Comparison of ENCODE assay signal across 15 cellular contexts in the genomic region with DNA sequence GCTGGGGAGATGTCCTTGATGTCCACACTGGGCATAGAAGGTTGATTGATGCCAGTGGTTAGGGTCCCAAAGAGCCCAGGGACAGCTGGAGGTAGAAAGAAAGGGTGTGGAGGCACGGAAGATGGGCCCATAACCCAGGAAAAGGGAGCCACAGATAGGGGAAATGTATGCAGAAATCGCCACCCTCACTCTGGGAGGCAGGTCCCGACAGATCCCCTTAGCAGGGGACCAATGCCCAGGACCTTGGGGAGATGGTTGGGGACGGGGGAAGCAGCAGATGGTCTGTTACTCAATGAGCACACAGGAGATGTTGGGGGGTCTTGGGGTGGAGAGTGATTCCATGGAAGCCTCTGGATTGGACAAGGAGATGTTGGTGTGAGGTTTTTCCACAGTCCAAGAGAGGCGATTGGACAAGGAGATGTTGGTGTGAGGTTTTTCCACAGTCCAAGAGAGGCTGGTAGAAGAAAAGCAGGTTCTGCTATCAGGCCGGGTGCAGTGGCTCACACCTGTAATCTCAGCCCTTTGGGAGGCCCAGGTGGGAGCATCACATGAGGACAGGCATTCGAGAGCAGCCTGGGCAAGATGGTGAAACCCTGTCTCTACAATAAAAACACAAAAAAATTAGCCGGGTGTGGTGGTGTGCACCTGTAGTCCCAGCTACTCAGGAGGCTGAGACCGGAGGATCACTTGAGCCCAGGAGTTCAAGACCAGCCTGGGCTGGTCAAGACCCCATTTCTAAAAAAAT. TPM values are rescaled to one million over a fixed set of nuclear protein-coding genes. Genes with fewer than 3 reads are reported as not detected.
DNase-seq lines count a peak whose midpoint lies in the region; ATAC-seq and TF ChIP-seq lines count a peak whose summit lies in the region.
"Had no signal": no experiment of that assay in that cellular context is flagged by ENCODE, and none has a peak within 500 bp of the region (broad histone marks: within the 10 kb centered on the region; RNA-seq: fewer than 3 reads in every experiment).

No MANE protein-coding gene starts in this region.

- H3K27me3 Mint-ChIP-seq in CD4-positive, CD25-positive, alpha-beta regulatory T cell, result no peaks in the 10 kb centered on the region
- no peaks in the 10 kb centered on the region for H3K27me3 Mint-ChIP-seq in activated CD8-positive, alpha-beta T cell treated with anti-CD3 and anti-CD28 coated beads, Interleukin-2, amount 10 ng/mL, durations not matched to agents 7 days and 5 days (ENCODE audit: low read depth)
- H3K27me3 Mint-ChIP-seq: effector memory CD8-positive, alpha-beta T cell had no signal

- no peak overlapping the region for H3K27ac ChIP-seq in CD4-positive, CD25-positive, alpha-beta regulatory T cell (ENCODE audit: insufficient read depth, low read length, poor library complexity, severe bottlenecking)
- H3K27ac ChIP-seq in mesenchymal stem cell (ENCODE audit: low read length, poor library complexity, severe bottlenecking) (no peak overlapping the region), body of pancreas (no peak overlapping the region)

- H2BK15ac ChIP-seq in mesenchymal stem cell (ENCODE audit: low read depth, poor library complexity, severe bottlenecking), result peak overlapping the region; percentile 83

- H3K4ac ChIP-seq in mesenchymal stem cell (ENCODE audit: low read depth in 1 of 2, low read length in 2 of 2), result peak overlapping the region in 1 of 2 experiments; percentile 73

- H3K18ac ChIP-seq in mesenchymal stem cell (ENCODE audit: low read depth in 1 of 2, low read length in 2 of 2), result peak overlapping the region; percentile 46 to 54

- no peak for DNase-seq in CD4-positive, CD25-positive, alpha-beta regulatory T cell
- DNase-seq in activated CD8-positive, alpha-beta T cell treated with anti-CD3 and anti-CD28 coated beads, Interleukin-2, amount 10 ng/mL, durations not matched to agents 7 days and 5 days, result no peak
- DNase-seq in mesenchymal stem cell (no peak), body of pancreas (no peak), SK-N-DZ (ENCODE audit: low spot score) (no peak)
- DNase-seq: activated CD4-positive, alpha-beta T cell treated with anti-CD3 and anti-CD28 coated beads for 48 hours; amniotic stem cell; effector memory CD8-positive, alpha-beta T cell; GM23248; hypothalamus; midbrain; NCI-H1436; transverse colon had no signal

- H3K23ac ChIP-seq in mesenchymal stem cell (ENCODE audit: low read length in 2 of 2), result no peak overlapping the region

- H2BK12ac ChIP-seq in mesenchymal stem cell (ENCODE audit: low read length in 2 of 2), result peak overlapping the region in 1 of 2 experiments; percentile 94

- H3K27me3 ChIP-seq in CD4-positive, CD25-positive, alpha-beta regulatory T cell (ENCODE audit: control insufficient read depth, insufficient read depth, low read length), result no peaks in the 10 kb centered on the region
- H3K27me3 ChIP-seq in mesenchymal stem cell (ENCODE audit: control insufficient read depth in 1 of 2, insufficient read depth in 1 of 2, low read length in 2 of 2) (no peaks in the 10 kb centered on the region), body of pancreas (no peaks in the 10 kb centered on the region)
- H3K27me3 ChIP-seq: SJSA1, transverse colon had no signal

- H2BK5ac ChIP-seq in mesenchymal stem cell (ENCODE audit: low read depth, low read length, poor library complexity, severe bottlenecking), result no peak overlapping the region

- H3K9me3 ChIP-seq in CD4-positive, CD25-positive, alpha-beta regulatory T cell (ENCODE audit: control insufficient read depth in 2 of 2, low read length in 2 of 2), result no peaks in the 10 kb centered on the region
- H3K9me3 ChIP-seq in mesenchymal stem cell (ENCODE audit: control insufficient read depth, low read length) (no peaks in the 10 kb centered on the region), body of pancreas (no peaks in the 10 kb centered on the region)
- H3K9me3 ChIP-seq: SJSA1, transverse colon had no signal

- ATAC-seq in CD4-positive, CD25-positive, alpha-beta regulatory T cell (ENCODE audit: low read depth in 2 of 2), result no peak
- no peak for ATAC-seq in activated CD8-positive, alpha-beta T cell treated with anti-CD3 and anti-CD28 coated beads, Interleukin-2, amount 10 ng/mL, durations not matched to agents 7 days and 5 days
- ATAC-seq in body of pancreas, result no peak
- ATAC-seq in GM18870 (IDR thresholded peaks at IDR 0.05; ENCODE audit: unreplicated experiment), result no peak
- ATAC-seq: effector memory CD8-positive, alpha-beta T cell had no signal

- no peak overlapping the region for H2AK5ac ChIP-seq in mesenchymal stem cell (ENCODE audit: low read length, severe bottlenecking)

- H2BK120ac ChIP-seq in mesenchymal stem cell (ENCODE audit: low read depth, low read length), result no peak overlapping the region

- intact Hi-C loops in body of pancreas (cut with DNase I), result no loop called here

- no peak overlapping the region for H3K4me2 ChIP-seq in mesenchymal stem cell (ENCODE audit: low read length, poor library complexity, severe bottlenecking)

- no peaks in the 10 kb centered on the region for H3K79me1 ChIP-seq in mesenchymal stem cell (replicated peaks; ENCODE audit: low read length, poor library complexity, severe bottlenecking)

- TF ChIP-seq POLR2A in body of pancreas (IDR thresholded peaks at IDR 0.05), result no peak

- no peak overlapping the region for H3K4me3 Mint-ChIP-seq in CD4-positive, CD25-positive, alpha-beta regulatory T cell
- H3K4me3 Mint-ChIP-seq in activated CD8-positive, alpha-beta T cell treated with anti-CD3 and anti-CD28 coated beads, Interleukin-2, amount 10 ng/mL, durations not matched to agents 7 days and 5 days, result no peak overlapping the region
- H3K4me3 Mint-ChIP-seq: effector memory CD8-positive, alpha-beta T cell had no signal

- no peaks in the 10 kb centered on the region for H3K9me3 Mint-ChIP-seq in CD4-positive, CD25-positive, alpha-beta regulatory T cell
- H3K9me3 Mint-ChIP-seq in activated CD8-positive, alpha-beta T cell treated with anti-CD3 and anti-CD28 coated beads, Interleukin-2, amount 10 ng/mL, durations not matched to agents 7 days and 5 days (ENCODE audit: insufficient read depth), result no peaks in the 10 kb centered on the region
- H3K9me3 Mint-ChIP-seq: effector memory CD8-positive, alpha-beta T cell had no signal

- POLR2A ChIA-PET in activated CD8-positive, alpha-beta T cell treated with anti-CD3 and anti-CD28 coated beads, Interleukin-2, amount 10 ng/mL, durations not matched to agents 7 days and 5 days (lab: Charles Lee), result interaction anchor here (0.5 to 1.9 kb wide), 3 partner anchors 11 to 32 kb away, joined by 3 to 8 read pairs (median 7); partner anchors contain the start of genes MEPCE and ZCWPW1

- H3K4me1 ChIP-seq in CD4-positive, CD25-positive, alpha-beta regulatory T cell (ENCODE audit: control insufficient read depth, insufficient read depth, low read length, poor library complexity, severe bottlenecking), result no peaks in the 10 kb centered on the region
- H3K4me1 ChIP-seq in mesenchymal stem cell (ENCODE audit: control insufficient read depth, insufficient read depth, low read depth, low read length), result peaks cover 16% of the 10 kb centered on the region
- H3K4me1 ChIP-seq in body of pancreas, result no peaks in the 10 kb centered on the region

- H3K4me1 Mint-ChIP-seq in CD4-positive, CD25-positive, alpha-beta regulatory T cell, result peaks cover 0 to 16% (median 3%) of the 10 kb centered on the region in 4 donors
- H3K4me1 Mint-ChIP-seq in activated CD8-positive, alpha-beta T cell treated with anti-CD3 and anti-CD28 coated beads, Interleukin-2, amount 10 ng/mL, durations not matched to agents 7 days and 5 days (ENCODE audit: low read depth), result peaks cover 27% of the 10 kb centered on the region

- peak overlapping the region; percentile 12 for H3K9ac ChIP-seq in mesenchymal stem cell (ENCODE audit: low read length)

- peak overlapping the region; percentile 48 for H4K91ac ChIP-seq in mesenchymal stem cell (ENCODE audit: low read length)

- TF ChIP-seq CTCF in body of pancreas (IDR thresholded peaks at IDR 0.05), result no peak

- H3K36me3 ChIP-seq in CD4-positive, CD25-positive, alpha-beta regulatory T cell (ENCODE audit: control insufficient read depth, insufficient read depth, low read length), result no peaks in the 10 kb centered on the region
- peaks cover 0 to 2% of the 10 kb centered on the region in 2 experiments for H3K36me3 ChIP-seq in mesenchymal stem cell (ENCODE audit: control insufficient read depth in 1 of 2, insufficient read depth in 2 of 2, low read depth in 1 of 2, low read length in 2 of 2)
- no peaks in the 10 kb centered on the region for H3K36me3 ChIP-seq in body of pancreas (replicated peaks in 1 of 2; ENCODE audit: insufficient read depth in 1 of 2, low read depth in 2 of 2)
- H3K36me3 ChIP-seq: SJSA1, transverse colon had no signal

- H3K4me3 ChIP-seq in CD4-positive, CD25-positive, alpha-beta regulatory T cell (ENCODE audit: low read depth, low read length), result no peak overlapping the region
- no peak overlapping the region for H3K4me3 ChIP-seq in mesenchymal stem cell (ENCODE audit: insufficient read depth in 1 of 2, low read depth in 1 of 2, low read length in 2 of 2)
- H3K4me3 ChIP-seq in body of pancreas, result no peak overlapping the region
- H3K4me3 ChIP-seq: GM23248, SJSA1, transverse colon had no signal

- H3K14ac ChIP-seq in mesenchymal stem cell (ENCODE audit: low read length in 2 of 2), result peak overlapping the region in 1 of 2 experiments; percentile 59

- WGBS in mesenchymal stem cell, result 98% methylated on average over 9 of the region's 9 CpGs
- 80 to 85% methylated on average over 9 of the region's 9 CpGs for WGBS in body of pancreas, 2 donors

- H3K27ac Mint-ChIP-seq in CD4-positive, CD25-positive, alpha-beta regulatory T cell, result peak overlapping the region in 2 of 3 donors; percentile 36 to 79
- H3K27ac Mint-ChIP-seq in activated CD8-positive, alpha-beta T cell treated with anti-CD3 and anti-CD28 coated beads, Interleukin-2, amount 10 ng/mL, durations not matched to agents 7 days and 5 days, result peak overlapping the region; percentile 66
- H3K27ac Mint-ChIP-seq: effector memory CD8-positive, alpha-beta T cell had no signal

- CTCF ChIA-PET in activated CD8-positive, alpha-beta T cell treated with anti-CD3 and anti-CD28 coated beads, Interleukin-2, amount 10 ng/mL, durations not matched to agents 7 days and 5 days (lab: Charles Lee), result interaction anchor here (1.8 kb wide), 1 partner anchor 36 kb away, joined by 9 read pairs; no protein-coding TSS in a partner anchor

- H2AFZ ChIP-seq in mesenchymal stem cell (ENCODE audit: low read depth, low read length), result peak overlapping the region; percentile 64

- peak overlapping the region; percentile 47 for H4K8ac ChIP-seq in mesenchymal stem cell (ENCODE audit: low read length)

- no peaks in the 10 kb centered on the region for H3K36me3 Mint-ChIP-seq in CD4-positive, CD25-positive, alpha-beta regulatory T cell
- peaks cover 2% of the 10 kb centered on the region for H3K36me3 Mint-ChIP-seq in activated CD8-positive, alpha-beta T cell treated with anti-CD3 and anti-CD28 coated beads, Interleukin-2, amount 10 ng/mL, durations not matched to agents 7 days and 5 days (ENCODE audit: low read depth)

RNA-seq across cellular contexts. Expression of gene PPP1R35, which starts 7.0 kb away (rescaled TPM):
- total RNA-seq in CD4-positive, CD25-positive, alpha-beta regulatory T cell, result 52.8 TPM
- polyA plus RNA-seq in CD4-positive, CD25-positive, alpha-beta regulatory T cell, result 10 to 100 TPM; 42.3 to 72.2 (median 49.4) TPM
- 10 to 100 TPM; 84.0 to 90.1 TPM for total RNA-seq in activated CD8-positive, alpha-beta T cell treated with anti-CD3 and anti-CD28 coated beads, Interleukin-2, amount 10 ng/mL, durations not matched to agents 7 days and 5 days
- 45.2 TPM for polyA plus RNA-seq in mesenchymal stem cell (2013, experiment 1 of 2)
- 47.7 TPM for polyA plus RNA-seq in mesenchymal stem cell (2013, experiment 2 of 2)
- 10 to 100 TPM; 39.4 to 69.2 TPM for total RNA-seq in body of pancreas
- polyA plus RNA-seq in SK-N-DZ (2014; cell fraction: cytosol; rRNA removed), result 30.0 and 50.0 TPM in 2 replicates
- 114 and 118 TPM in 2 replicates for polyA plus RNA-seq in SK-N-DZ (2014; cell fraction: nucleus; rRNA removed)

RNA-seq across cellular contexts. Expression of gene MEPCE, which starts 13.6 kb away (rescaled TPM):
- total RNA-seq in CD4-positive, CD25-positive, alpha-beta regulatory T cell, result 73.1 TPM
- polyA plus RNA-seq in CD4-positive, CD25-positive, alpha-beta regulatory T cell, result 10 to 100 TPM; 10.2 to 15.9 (median 13.5) TPM
- total RNA-seq in activated CD8-positive, alpha-beta T cell treated with anti-CD3 and anti-CD28 coated beads, Interleukin-2, amount 10 ng/mL, durations not matched to agents 7 days and 5 days, result 10 to 100 TPM; 40.4 to 45.4 TPM
- 17.9 TPM for polyA plus RNA-seq in mesenchymal stem cell (2013, experiment 1 of 2)
- 17.3 TPM for polyA plus RNA-seq in mesenchymal stem cell (2013, experiment 2 of 2)
- total RNA-seq in body of pancreas, result 10 to 100 TPM; 14.0 to 34.9 TPM
- polyA plus RNA-seq in SK-N-DZ (2014; cell fraction: cytosol; rRNA removed), result 21.8 and 28.3 TPM in 2 replicates
- 20.0 and 21.4 TPM in 2 replicates for polyA plus RNA-seq in SK-N-DZ (2014; cell fraction: nucleus; rRNA removed)

RNA-seq across cellular contexts. Expression of gene ZCWPW1, which starts 14.8 kb away (rescaled TPM):
- total RNA-seq in CD4-positive, CD25-positive, alpha-beta regulatory T cell, result 4.0 TPM
- polyA plus RNA-seq in CD4-positive, CD25-positive, alpha-beta regulatory T cell, result 1 to 10 TPM; 2.2 to 5.4 (median 4.0) TPM
- 1 to 10 TPM; 2.6 to 2.8 TPM for total RNA-seq in activated CD8-positive, alpha-beta T cell treated with anti-CD3 and anti-CD28 coated beads, Interleukin-2, amount 10 ng/mL, durations not matched to agents 7 days and 5 days
- 1.3 TPM for polyA plus RNA-seq in mesenchymal stem cell (2013, experiment 1 of 2)
- polyA plus RNA-seq in mesenchymal stem cell (2013, experiment 2 of 2), result 0.93 TPM
- 1 to 10 TPM; 1.6 to 3.3 TPM for total RNA-seq in body of pancreas
- polyA plus RNA-seq in SK-N-DZ (2014; cell fraction: cytosol; rRNA removed), result 0.52 and 3.6 TPM in 2 replicates
- 3.4 and 5.2 TPM in 2 replicates for polyA plus RNA-seq in SK-N-DZ (2014; cell fraction: nucleus; rRNA removed)

RNA-seq across cellular contexts. Expression of gene SPACDR, which starts 20.8 kb away (rescaled TPM):
- total RNA-seq in CD4-positive, CD25-positive, alpha-beta regulatory T cell, result 3.7 TPM
- polyA plus RNA-seq in CD4-positive, CD25-positive, alpha-beta regulatory T cell, result under 1 TPM in 2 of 4 donors, not detected in 2; 0.32 TPM
- total RNA-seq in activated CD8-positive, alpha-beta T cell treated with anti-CD3 and anti-CD28 coated beads, Interleukin-2, amount 10 ng/mL, durations not matched to agents 7 days and 5 days, result 1 to 10 TPM; 2.7 to 3.6 TPM
- polyA plus RNA-seq in mesenchymal stem cell (2013, experiment 1 of 2), result 0.47 TPM
- polyA plus RNA-seq in mesenchymal stem cell (2013, experiment 2 of 2), result 0.56 TPM
- 1 to 10 TPM in 1 of 2 donors, not detected in 1; 1.0 TPM for total RNA-seq in body of pancreas
- not detected in 2 replicates for polyA plus RNA-seq in SK-N-DZ (2014; cell fraction: cytosol; rRNA removed)
- 1.8 TPM in 1 of 2 replicates, not detected in the other for polyA plus RNA-seq in SK-N-DZ (2014; cell fraction: nucleus; rRNA removed)
- total RNA-seq: GM23248, transverse colon had no signal

RNA-seq across cellular contexts. Expression of gene TSC22D4, which starts 35.7 kb away (rescaled TPM):
- total RNA-seq in CD4-positive, CD25-positive, alpha-beta regulatory T cell, result 113 TPM
- polyA plus RNA-seq in CD4-positive, CD25-positive, alpha-beta regulatory T cell, result 10 to 100 TPM; 22.2 to 35.8 (median 33.4) TPM
- 100 to 1,000 TPM; 129 to 132 TPM for total RNA-seq in activated CD8-positive, alpha-beta T cell treated with anti-CD3 and anti-CD28 coated beads, Interleukin-2, amount 10 ng/mL, durations not matched to agents 7 days and 5 days
- polyA plus RNA-seq in mesenchymal stem cell (2013, experiment 1 of 2), result 47.5 TPM
- 47.0 TPM for polyA plus RNA-seq in mesenchymal stem cell (2013, experiment 2 of 2)
- 10 to 100 TPM; 16.6 to 34.9 TPM for total RNA-seq in body of pancreas
- 21.1 and 24.7 TPM in 2 replicates for polyA plus RNA-seq in SK-N-DZ (2014; cell fraction: cytosol; rRNA removed)
- polyA plus RNA-seq in SK-N-DZ (2014; cell fraction: nucleus; rRNA removed), result 16.0 and 23.2 TPM in 2 replicates
